ENCODE assay signal across 8 cellular contexts in the genomic region with DNA sequence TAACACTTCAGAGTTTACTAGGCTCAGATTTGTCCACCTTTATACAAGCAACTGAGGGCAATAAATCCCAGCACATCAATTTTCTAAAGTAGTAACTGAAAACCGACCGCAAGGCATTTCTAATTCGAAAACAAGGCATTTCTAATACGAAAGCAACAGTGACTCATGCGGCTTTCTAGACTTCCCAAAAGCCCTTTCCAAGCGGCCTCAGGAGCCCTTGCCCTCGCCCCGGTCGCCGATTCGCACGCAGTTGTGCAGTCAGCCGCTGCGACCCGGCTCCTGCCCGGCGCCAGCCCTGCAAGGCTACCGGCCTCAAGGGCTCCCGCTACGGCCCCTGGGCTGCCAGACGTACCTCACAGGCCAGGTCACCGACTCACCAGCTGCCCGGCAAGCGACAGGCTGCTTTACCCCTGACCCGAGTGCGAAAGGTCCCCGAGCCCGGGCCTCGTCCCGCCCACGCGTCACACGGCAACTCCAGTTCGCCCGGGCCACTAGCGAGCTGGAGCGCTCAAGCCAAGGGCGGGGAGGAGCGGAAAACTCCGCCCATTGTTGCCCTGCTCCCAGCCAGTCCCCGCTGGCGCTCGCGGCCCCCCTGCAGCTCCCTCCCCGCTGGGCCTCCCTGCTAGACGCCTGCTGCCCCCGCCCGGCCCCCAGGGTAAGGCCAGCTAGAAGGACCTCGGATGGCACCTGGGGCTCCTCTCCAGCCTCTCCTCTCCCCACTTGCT. TPM values are rescaled to one million over a fixed set of nuclear protein-coding genes. Genes with fewer than 3 reads are reported as not detected.
DNase-seq lines count a peak whose midpoint lies in the region; ATAC-seq and TF ChIP-seq lines count a peak whose summit lies in the region.

No MANE protein-coding gene starts in this region.

- peaks cover 95% of the 10 kb centered on the region for H3K4me1 Mint-ChIP-seq in stimulated activated naive CD8-positive, alpha-beta T cell treated with anti-CD3 and anti-CD28 coated beads, Interleukin-15, Interleukin-2, amounts not matched to agents 100 ng/mL and 50 ng/mL, for 24 hours (ENCODE audit: low read depth)

- H3K4me1 ChIP-seq in RWPE2 (ENCODE audit: insufficient read depth, poor library complexity, severe bottlenecking): peaks cover 17% of the 10 kb centered on the region

- H3K4me2 ChIP-seq in neural cell (ENCODE audit: low read length): peak overlapping the region; percentile 63

- no peaks in the 10 kb centered on the region for H3K9me2 ChIP-seq in neural cell (ENCODE audit: insufficient read depth, low read length)

- H2AFZ ChIP-seq in neural cell (ENCODE audit: low read depth, low read length): no peak overlapping the region

- H3K36me3 Mint-ChIP-seq in stimulated activated naive CD8-positive, alpha-beta T cell treated with anti-CD3 and anti-CD28 coated beads, Interleukin-15, Interleukin-2, amounts not matched to agents 100 ng/mL and 50 ng/mL, for 24 hours (ENCODE audit: low read depth): peaks cover 23% of the 10 kb centered on the region

- no peak for TF ChIP-seq EP300 in neural cell (conservative IDR thresholded peaks at IDR 0.05; ENCODE audit: poor library complexity, severe bottlenecking)

- H3K27me3 ChIP-seq in RWPE2 (ENCODE audit: insufficient read depth, poor library complexity, severe bottlenecking): no peaks in the 10 kb centered on the region
- H3K27me3 ChIP-seq in neural cell (ENCODE audit: insufficient read depth, low read depth, low read length): no peaks in the 10 kb centered on the region

- peak; percentile 92 for ATAC-seq in GM19455 (IDR thresholded peaks at IDR 0.05; ENCODE audit: unreplicated experiment)
- ATAC-seq in HG03575 (IDR thresholded peaks at IDR 0.05; ENCODE audit: extremely low read depth, insufficient number of reproducible peaks, low FRiP score, unreplicated experiment): peak; percentile 51
- ATAC-seq in RWPE2 (ENCODE audit: low read depth): peak; percentile 98

- H4K20me1 ChIP-seq in neural cell (ENCODE audit: insufficient read depth): peaks cover 4% of the 10 kb centered on the region

- peak overlapping the region; percentile 80 for H3K4me3 Mint-ChIP-seq in stimulated activated naive CD8-positive, alpha-beta T cell treated with anti-CD3 and anti-CD28 coated beads, Interleukin-15, Interleukin-2, amounts not matched to agents 100 ng/mL and 50 ng/mL, for 24 hours

- no peaks in the 10 kb centered on the region for H3K27me3 Mint-ChIP-seq in stimulated activated naive CD8-positive, alpha-beta T cell treated with anti-CD3 and anti-CD28 coated beads, Interleukin-15, Interleukin-2, amounts not matched to agents 100 ng/mL and 50 ng/mL, for 24 hours

- H3K4me3 ChIP-seq in RWPE2 (ENCODE audit: severe bottlenecking) (peak overlapping the region; percentile 54), fibroblast of villous mesenchyme (ENCODE audit: low read depth, low read length) (peak overlapping the region; percentile 73), neural cell (ENCODE audit: low read length) (peak overlapping the region; percentile 71)

- H3K27ac ChIP-seq in RWPE2 (ENCODE audit: poor library complexity, severe bottlenecking) (peak overlapping the region; percentile 57), neural cell (ENCODE audit: low read length) (no peak overlapping the region)

- no peak for TF ChIP-seq RAD21 in neural cell (conservative IDR thresholded peaks at IDR 0.05)

- H3K79me2 ChIP-seq in neural cell (replicated peaks; ENCODE audit: insufficient read depth, low read length): peaks cover 70% of the 10 kb centered on the region

- H3K9ac ChIP-seq in neural cell (ENCODE audit: low read length): peak overlapping the region; percentile 39

- peaks cover 8% of the 10 kb centered on the region for H3K36me3 ChIP-seq in RWPE2 (ENCODE audit: low read depth)
- H3K36me3 ChIP-seq in neural cell (ENCODE audit: insufficient read depth, low read length): no peaks in the 10 kb centered on the region

- H3K9me3 Mint-ChIP-seq in stimulated activated naive CD8-positive, alpha-beta T cell treated with anti-CD3 and anti-CD28 coated beads, Interleukin-15, Interleukin-2, amounts not matched to agents 100 ng/mL and 50 ng/mL, for 24 hours: no peaks in the 10 kb centered on the region

- no peaks in the 10 kb centered on the region for H3F3A ChIP-seq in neural cell (ENCODE audit: insufficient read depth, low read length, poor library complexity, severe bottlenecking)

- H3K9me3 ChIP-seq in RWPE2 (ENCODE audit: severe bottlenecking) (no peaks in the 10 kb centered on the region), neural cell (ENCODE audit: low read length) (no peaks in the 10 kb centered on the region)

- H3K27ac Mint-ChIP-seq in stimulated activated naive CD8-positive, alpha-beta T cell treated with anti-CD3 and anti-CD28 coated beads, Interleukin-15, Interleukin-2, amounts not matched to agents 100 ng/mL and 50 ng/mL, for 24 hours: peak overlapping the region; percentile 80

- DNase-seq in COLO668 (lab: John Stamatoyannopoulos, UW; ENCODE audit: unreplicated experiment): peak; percentile 57
- peak; percentile 89 for DNase-seq in RWPE2 (ENCODE audit: low spot score)
- peak; percentile 94 for DNase-seq in activated effector memory CD4-positive, alpha-beta T cell treated with anti-CD3 and anti-CD28 coated beads, Interleukin-2, amount 50 U/mL, for 16 hours
- DNase-seq in fibroblast of villous mesenchyme (ENCODE audit: low read depth): peak; percentile 97

- TF ChIP-seq CTCF in RWPE2 (IDR thresholded peaks at IDR 0.05; ENCODE audit: poor library complexity, severe bottlenecking): peak; percentile 54
- peak; percentile 32 for TF ChIP-seq CTCF in fibroblast of villous mesenchyme (IDR thresholded peaks at IDR 0.05; ENCODE audit: insufficient read depth, low read depth, low read length)
- TF ChIP-seq CTCF in neural cell (IDR thresholded peaks at IDR 0.05; ENCODE audit: poor library complexity, severe bottlenecking): no peak

TF ChIP-seq in neural cell, 6 proteins besides CTCF, POLR2A, EP300 and RAD21:
- peak; percentile 23 for TF ChIP-seq MXI1 (conservative IDR thresholded peaks at IDR 0.05; ENCODE audit: poor library complexity, severe bottlenecking)
- no peak for TF ChIP-seq SMC3 (conservative IDR thresholded peaks at IDR 0.05; ENCODE audit: poor library complexity)
TF ChIP-seq in neural cell: peak in this region for 1.

RNA-seq across cellular contexts. Expression of a gene that starts 7.3 kb away (rescaled TPM):
- 163 and 256 TPM in 2 replicates for total RNA-seq in fibroblast of villous mesenchyme
- polyA plus RNA-seq in neural cell: 113 and 131 TPM in 2 replicates
- polyA minus RNA-seq in neural cell: 240 and 245 TPM in 2 replicates

RNA-seq across cellular contexts. Expression of a gene that starts 22.9 kb away (rescaled TPM):
- not detected in 2 replicates for total RNA-seq in fibroblast of villous mesenchyme
- not detected in 2 replicates for polyA plus RNA-seq in neural cell
- not detected in 2 replicates for polyA minus RNA-seq in neural cell

RNA-seq across cellular contexts. Expression of a gene that starts 50.9 kb away (rescaled TPM):
- total RNA-seq in fibroblast of villous mesenchyme: 62.2 and 79.5 TPM in 2 replicates
- polyA plus RNA-seq in neural cell: 58.0 and 67.0 TPM in 2 replicates
- polyA minus RNA-seq in neural cell: 50.6 and 61.7 TPM in 2 replicates
